ENCODE assay signal across 19 cellular contexts in genomic region chr5:1318659-1319251, GRCh38. TPM values are rescaled to one million over a fixed set of nuclear protein-coding genes. Genes with fewer than 3 reads are reported as not detected.
DNase-seq lines count a peak whose midpoint lies in the region; ATAC-seq and TF ChIP-seq lines count a peak whose summit lies in the region.
"Had no signal": no experiment of that assay in that cellular context is flagged by ENCODE, and none has a peak within 500 bp of the region (broad histone marks: within the 10 kb centered on the region; RNA-seq: fewer than 3 reads in every experiment).

No MANE protein-coding gene starts in this region.

- no peak overlapping the region for H3K27ac ChIP-seq in suprapubic skin
- H3K27ac ChIP-seq in foreskin keratinocyte = no peak overlapping the region
- H3K27ac ChIP-seq: neutrophil, right atrium auricular region had no signal

- TF ChIP-seq POLR2A in NB4 (IDR thresholded peaks at IDR 0.05; ENCODE audit: extremely low read depth, insufficient read length) (no peak), suprapubic skin (IDR thresholded peaks at IDR 0.05) (no peak)

- no peaks in the 10 kb centered on the region for H3K9me3 ChIP-seq in suprapubic skin
- H3K9me3 ChIP-seq: neutrophil, right atrium auricular region had no signal

- H3K4me1 Mint-ChIP-seq in activated T-cell treated with anti-CD3 and anti-CD28 coated beads, Interleukin-2, amount 50 U/mL, for 4 hours (ENCODE audit: low read depth) = peaks cover 38% of the 10 kb centered on the region

- H3K9me3 Mint-ChIP-seq in activated T-cell treated with anti-CD3 and anti-CD28 coated beads, Interleukin-2, amount 50 U/mL, for 4 hours = no peaks in the 10 kb centered on the region
- H3K9me3 Mint-ChIP-seq: CD4-positive, alpha-beta memory T cell; effector memory CD8-positive, alpha-beta T cell; stimulated activated naive CD8-positive, alpha-beta T cell treated with anti-CD3 and anti-CD28 coated beads, Interleukin-15, amount 100 ng/mL, for 72 hours had no signal

- H3K36me3 Mint-ChIP-seq in activated T-cell treated with anti-CD3 and anti-CD28 coated beads, Interleukin-2, amount 50 U/mL, for 4 hours (ENCODE audit: insufficient read depth) = peaks cover 25% of the 10 kb centered on the region

- WGBS in suprapubic skin = 89% methylated on average over 15 of the region's 29 CpGs

- DNase-seq in activated T-cell treated with anti-CD3 and anti-CD28 coated beads, Interleukin-2, amount 50 U/mL, for 1 hour = peak; percentile 13
- DNase-seq in activated T-cell treated with anti-CD3 and anti-CD28 coated beads, Interleukin-2, amount 50 U/mL, for 4 hours = no peak
- DNase-seq in NB4 (ENCODE audit: low read depth) (peak; percentile 49), islet precursor cell (peak; percentile 36), suprapubic skin (ENCODE audit: low spot score in 2 of 2) (peak; percentile 57 to 72), activated gamma-delta T cell treated with Interleukin-2 at 50 U/mL for 16 hours (no peak), foreskin keratinocyte (no peak), AG08395 (ENCODE audit: low spot score) (no peak)
- DNase-seq: ACHN; activated CD4-positive, alpha-beta T cell treated with anti-CD3 and anti-CD28 coated beads, Interleukin-2, amount 50 U/mL, for 4 hours; amygdala; effector memory CD8-positive, alpha-beta T cell; NCI-H2029; NCI-H748 treated with DMSO at 0.1 percent for 48 hours; stimulated activated naive CD8-positive, alpha-beta T cell treated with anti-CD3 and anti-CD28 coated beads, Interleukin-15, amount 100 ng/mL, for 72 hours had no signal

- H3K4me3 ChIP-seq in NB4 (ENCODE audit: low read depth, low read length) (no peak overlapping the region), suprapubic skin (no peak overlapping the region)
- H3K4me3 ChIP-seq: right atrium auricular region had no signal

- no peaks in the 10 kb centered on the region for H3K27me3 Mint-ChIP-seq in activated T-cell treated with anti-CD3 and anti-CD28 coated beads, Interleukin-2, amount 50 U/mL, for 4 hours (ENCODE audit: low read depth)
- H3K27me3 Mint-ChIP-seq: CD4-positive, alpha-beta memory T cell; effector memory CD8-positive, alpha-beta T cell had no signal

- H3K4me1 ChIP-seq in suprapubic skin (peaks cover 12% of the 10 kb centered on the region), foreskin keratinocyte (peaks cover 18% of the 10 kb centered on the region)

- ATAC-seq in activated T-cell treated with anti-CD3 and anti-CD28 coated beads, Interleukin-2, amount 50 U/mL, for 4 hours = no peak
- no peak for ATAC-seq in foreskin keratinocyte
- ATAC-seq: effector memory CD8-positive, alpha-beta T cell; stimulated activated naive CD8-positive, alpha-beta T cell treated with anti-CD3 and anti-CD28 coated beads, Interleukin-15, amount 100 ng/mL, for 72 hours had no signal

- peaks cover 62% of the 10 kb centered on the region for H3K36me3 ChIP-seq in suprapubic skin

- TF ChIP-seq CTCF in NB4 (IDR thresholded peaks at IDR 0.05; ENCODE audit: low read depth, low read length) = no peak
- TF ChIP-seq CTCF in suprapubic skin (IDR thresholded peaks at IDR 0.05) = no peak
- no peak for TF ChIP-seq CTCF in foreskin keratinocyte (conservative IDR thresholded peaks at IDR 0.05)

- TF ChIP-seq EP300 in suprapubic skin (IDR thresholded peaks at IDR 0.05) = no peak

- no peak overlapping the region for H3K4me3 Mint-ChIP-seq in activated T-cell treated with anti-CD3 and anti-CD28 coated beads, Interleukin-2, amount 50 U/mL, for 4 hours
- H3K4me3 Mint-ChIP-seq: CD4-positive, alpha-beta memory T cell; effector memory CD8-positive, alpha-beta T cell; stimulated activated naive CD8-positive, alpha-beta T cell treated with anti-CD3 and anti-CD28 coated beads, Interleukin-15, amount 100 ng/mL, for 72 hours had no signal

- H3K27me3 ChIP-seq in suprapubic skin (no peaks in the 10 kb centered on the region), foreskin keratinocyte (no peaks in the 10 kb centered on the region)
- H3K27me3 ChIP-seq: right atrium auricular region had no signal

RNA-seq across cellular contexts. Expression of gene TERT, which starts 23.9 kb away (rescaled TPM):
- total RNA-seq in activated T-cell treated with anti-CD3 and anti-CD28 coated beads, Interleukin-2, amount 50 U/mL, for 4 hours = 10 to 100 TPM in 2 of 3 donors, 1 to 10 TPM in 1; 9.5 to 16.7 (median 10.5) TPM
- total RNA-seq in suprapubic skin (not detected), foreskin keratinocyte (0.04 TPM in 1 of 2 replicates, not detected in the other)
- polyA plus RNA-seq in foreskin keratinocyte = not detected in 2 replicates
- total RNA-seq: CD4-positive, alpha-beta memory T cell; right atrium auricular region had no signal
- polyA plus RNA-seq: keratinocyte had no signal

RNA-seq across cellular contexts. Expression of gene CLPTM1L, which starts 26.1 kb away (rescaled TPM):
- 100 to 1,000 TPM; 143 to 150 (median 145) TPM for total RNA-seq in activated T-cell treated with anti-CD3 and anti-CD28 coated beads, Interleukin-2, amount 50 U/mL, for 4 hours
- total RNA-seq in suprapubic skin = 100 to 1,000 TPM in 1 of 4 donors, 10 to 100 TPM in 3; 62.6 to 132 (median 93.5) TPM
- 131 and 137 TPM in 2 replicates for total RNA-seq in foreskin keratinocyte
- 110 and 114 TPM in 2 replicates for polyA plus RNA-seq in foreskin keratinocyte

Comparison
In these comparisons a context has a peak if more than half of its experiments do, and no peak if none do; other contexts are left out.
1. DNase-seq: peak in activated T-cell treated with anti-CD3 and anti-CD28 coated beads, Interleukin-2, amount 50 U/mL, for 1 hour (single experiment), NB4 (single experiment), islet precursor cell (single experiment) and suprapubic skin (2 of 2); none in activated T-cell treated with anti-CD3 and anti-CD28 coated beads, Interleukin-2, amount 50 U/mL, for 4 hours (single experiment), activated gamma-delta T cell treated with Interleukin-2 at 50 U/mL for 16 hours (single experiment), foreskin keratinocyte (0 of 2) and AG08395 (single experiment).
2. RNA of gene TERT, which starts 23.9 kb away (total RNA-seq): 9.5 to 16.7 TPM in activated T-cell treated with anti-CD3 and anti-CD28 coated beads, Interleukin-2, amount 50 U/mL, for 4 hours; not detected in suprapubic skin and 0.04 TPM in foreskin keratinocyte; every median in the first group is over 4 times any median in the second.